In the genomic region with DNA sequence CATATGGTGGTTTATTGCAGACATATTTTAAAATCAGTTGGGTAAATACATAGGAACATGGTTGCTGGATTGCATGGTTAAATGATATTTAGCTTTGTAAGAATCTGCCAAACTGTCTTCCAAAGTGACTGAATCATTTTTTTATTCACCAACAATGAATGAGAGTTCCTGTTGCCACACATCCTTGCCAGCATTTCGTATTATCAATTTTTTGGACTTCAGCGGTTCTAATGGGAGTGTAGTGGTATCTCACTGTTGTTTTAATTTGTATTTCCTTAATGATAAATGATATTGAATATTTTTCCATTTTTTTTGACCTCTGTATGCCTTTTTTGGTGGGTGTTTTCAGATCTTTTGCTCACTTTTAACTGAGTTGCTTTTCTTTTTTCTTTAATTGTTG, we compare ENCODE assay signal across 18 cellular contexts. TPM values are rescaled to one million over a fixed set of nuclear protein-coding genes. Genes with fewer than 3 reads are reported as not detected.
DNase-seq lines count a peak whose midpoint lies in the region; ATAC-seq, FAIRE-seq and TF ChIP-seq lines count a peak whose summit lies in the region.
"Had no signal": no experiment of that assay in that cellular context is flagged by ENCODE, and none has a peak within 500 bp of the region (broad histone marks: within the 10 kb centered on the region; RNA-seq: fewer than 3 reads in every experiment).

No MANE protein-coding gene starts in this region.

- TF ChIP-seq POLR2A in GM12891 (IDR thresholded peaks at IDR 0.05; ENCODE audit: low read depth, low read length): no peak

- no peak for TF ChIP-seq RAD21 in liver (IDR thresholded peaks at IDR 0.05)

- H3K4me1 Mint-ChIP-seq in activated naive CD8-positive, alpha-beta T cell treated with anti-CD3 and anti-CD28 coated beads, Interleukin-2, amount 10 ng/mL, durations not matched to agents 7 days and 5 days: peaks cover 15% of the 10 kb centered on the region

- no peak overlapping the region for H3K4me3 ChIP-seq in liver (ENCODE audit: low read depth in 1 of 3, low read length in 3 of 3)

- H3K9ac ChIP-seq in liver (ENCODE audit: low read depth in 1 of 2, low read length in 2 of 2): no peak overlapping the region

- peaks cover 21% of the 10 kb centered on the region for H3K27me3 Mint-ChIP-seq in activated naive CD8-positive, alpha-beta T cell treated with anti-CD3 and anti-CD28 coated beads, Interleukin-2, amount 10 ng/mL, durations not matched to agents 7 days and 5 days

- H3K9me3 Mint-ChIP-seq in activated naive CD8-positive, alpha-beta T cell treated with anti-CD3 and anti-CD28 coated beads, Interleukin-2, amount 10 ng/mL, durations not matched to agents 7 days and 5 days: no peaks in the 10 kb centered on the region
- H3K9me3 Mint-ChIP-seq: stimulated activated naive B cell treated with anti-CD40 and anti-IgM and Interleukin-4, amounts not matched to agents 10 μg/mL and 1 μg/mL and 100 μg/mL, for 72 hours had no signal

- peak; percentile 13 for FAIRE-seq in GM12891 (lab: Jason Lieb, UNC)

- H3K36me3 Mint-ChIP-seq in activated naive CD8-positive, alpha-beta T cell treated with anti-CD3 and anti-CD28 coated beads, Interleukin-2, amount 10 ng/mL, durations not matched to agents 7 days and 5 days: peaks cover 9% of the 10 kb centered on the region

- TF ChIP-seq CTCF in 22Rv1 (IDR thresholded peaks at IDR 0.05): no peak
- TF ChIP-seq CTCF in liver (IDR thresholded peaks at IDR 0.05; ENCODE audit: low read depth, low read length, missing input control): no peak

- 86% methylated on average over 2 of the region's 2 CpGs for WGBS in liver

- DNase-seq in GM12891 (ENCODE audit: insufficient read length, low spot score) (no peak), UCSD-AML1 (lab: John Stamatoyannopoulos, UW; ENCODE audit: unreplicated experiment) (no peak), hypothalamus (lab: John Stamatoyannopoulos, UW) (no peak), amygdala (lab: John Stamatoyannopoulos, UW) (no peak), NCI-H1417 treated with DMSO at 0.1 percent for 48 hours (lab: John Stamatoyannopoulos, UW) (no peak)
- DNase-seq in activated naive CD8-positive, alpha-beta T cell treated with anti-CD3 and anti-CD28 coated beads, Interleukin-2, amount 10 ng/mL, durations not matched to agents 7 days and 5 days: no peak
- DNase-seq: activated T-cell treated with anti-CD3 and anti-CD28 coated beads, Interleukin-2, amount 50 U/mL, for 1 hour; C1 segment of cervical spinal cord; caudate nucleus; GF-D8; NCI-H1694; retina; SHP77; stimulated activated CD4-positive, alpha-beta T cell treated with anti-CD3 and anti-CD28 coated beads, Interleukin-4, amount 100 ng/mL, for 1 hour; stimulated activated naive B cell treated with anti-CD40 and anti-IgM and Interleukin-4, amounts not matched to agents 10 μg/mL and 1 μg/mL and 100 μg/mL, for 72 hours had no signal

- no peaks in the 10 kb centered on the region for H3K9me3 ChIP-seq in liver (ENCODE audit: control insufficient read depth in 4 of 4, low read length in 3 of 4)
- H3K9me3 ChIP-seq: esophagus muscularis mucosa had no signal

- peaks cover 0 to 9% (median 6%) of the 10 kb centered on the region in 4 donors for H3K36me3 ChIP-seq in liver (ENCODE audit: control insufficient read depth in 4 of 4, insufficient read depth in 3 of 4, low read depth in 1 of 4, low read length in 3 of 4)

- H3K27me3 ChIP-seq in liver (ENCODE audit: control insufficient read depth in 4 of 4, insufficient read depth in 4 of 4, low read length in 3 of 4): no peaks in the 10 kb centered on the region
- H3K27me3 ChIP-seq: esophagus muscularis mucosa had no signal

- H3K4me1 ChIP-seq in liver (ENCODE audit: control insufficient read depth in 4 of 4, insufficient read depth in 4 of 4, low read length in 3 of 4): peaks cover 0 to 22% (median 9%) of the 10 kb centered on the region in 4 donors

- H3K4me3 Mint-ChIP-seq in activated naive CD8-positive, alpha-beta T cell treated with anti-CD3 and anti-CD28 coated beads, Interleukin-2, amount 10 ng/mL, durations not matched to agents 7 days and 5 days: peak overlapping the region; percentile 1

- POLR2A ChIA-PET in activated naive CD8-positive, alpha-beta T cell treated with anti-CD3 and anti-CD28 coated beads, Interleukin-2, amount 10 ng/mL, durations not matched to agents 7 days and 5 days (lab: Charles Lee): no interaction called here

- peak overlapping the region; percentile 95 for H3K27ac ChIP-seq in 22Rv1
- H3K27ac ChIP-seq in liver (ENCODE audit: low read depth in 1 of 2, low read length in 2 of 2): peak overlapping the region; percentile 30 to 92

- ATAC-seq in activated naive CD8-positive, alpha-beta T cell treated with anti-CD3 and anti-CD28 coated beads, Interleukin-2, amount 10 ng/mL, durations not matched to agents 7 days and 5 days (ENCODE audit: low read depth): no peak
- ATAC-seq: stimulated activated naive B cell treated with anti-CD40 and anti-IgM and Interleukin-4, amounts not matched to agents 10 μg/mL and 1 μg/mL and 100 μg/mL, for 72 hours had no signal

- no peak overlapping the region for H3K27ac Mint-ChIP-seq in activated naive CD8-positive, alpha-beta T cell treated with anti-CD3 and anti-CD28 coated beads, Interleukin-2, amount 10 ng/mL, durations not matched to agents 7 days and 5 days
- H3K27ac Mint-ChIP-seq: stimulated activated naive B cell treated with anti-CD40 and anti-IgM and Interleukin-4, amounts not matched to agents 10 μg/mL and 1 μg/mL and 100 μg/mL, for 72 hours had no signal

TF ChIP-seq in GM12891, 5 proteins besides CTCF, POLR2A, EP300 and RAD21:
- no peak for TF ChIP-seq POLR2AphosphoS5 (IDR thresholded peaks at IDR 0.05; ENCODE audit: low read depth, low read length)
- no peak for TF ChIP-seq TAF1 (IDR thresholded peaks at IDR 0.05; ENCODE audit: low read depth, low read length)
- TF ChIP-seq SPI1 (IDR thresholded peaks at IDR 0.05; ENCODE audit: low read depth, low read length): no peak
- no peak for TF ChIP-seq POU2F2 (IDR thresholded peaks at IDR 0.05; ENCODE audit: low read depth, low read length)
- TF ChIP-seq PAX5 (IDR thresholded peaks at IDR 0.05; ENCODE audit: insufficient read depth, low read length, severe bottlenecking): no peak
TF ChIP-seq in GM12891: peak in this region for 0.

TF ChIP-seq in liver, 16 proteins besides CTCF, POLR2A, EP300 and RAD21:
- TF ChIP-seq FOXA1 (IDR thresholded peaks at IDR 0.05) (no peak), GABPA (IDR thresholded peaks at IDR 0.05 in 1 of 2, conservative IDR thresholded peaks at IDR 0.05 in 1 of 2) (no peak), TAF1 (conservative IDR thresholded peaks at IDR 0.05) (no peak), NR2F2 (IDR thresholded peaks at IDR 0.05) (no peak), YY1 (IDR thresholded peaks at IDR 0.05) (no peak), HNF4G (IDR thresholded peaks at IDR 0.05) (no peak), HNF4A (conservative IDR thresholded peaks at IDR 0.05) (no peak), EGR1 (IDR thresholded peaks at IDR 0.05; ENCODE audit: low read depth in 2 of 2) (no peak), SP1 (IDR thresholded peaks at IDR 0.05) (no peak), FOXA2 (IDR thresholded peaks at IDR 0.05) (no peak), RXRA (IDR thresholded peaks at IDR 0.05) (no peak)
- TF ChIP-seq, protein P1, sequence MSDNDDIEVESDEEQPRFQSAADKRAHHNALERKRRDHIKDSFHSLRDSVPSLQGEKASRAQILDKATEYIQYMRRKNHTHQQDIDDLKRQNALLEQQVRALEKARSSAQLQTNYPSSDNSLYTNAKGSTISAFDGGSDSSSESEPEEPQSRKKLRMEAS (IDR thresholded peaks at IDR 0.05): no peak
- TF ChIP-seq, protein P2, sequence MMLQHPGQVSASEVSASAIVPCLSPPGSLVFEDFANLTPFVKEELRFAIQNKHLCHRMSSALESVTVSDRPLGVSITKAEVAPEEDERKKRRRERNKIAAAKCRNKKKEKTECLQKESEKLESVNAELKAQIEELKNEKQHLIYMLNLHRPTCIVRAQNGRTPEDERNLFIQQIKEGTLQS (IDR thresholded peaks at IDR 0.05): no peak

RNA-seq across cellular contexts. Expression of a gene that starts 1.4 kb away (rescaled TPM):
- 8.0 TPM for polyA plus RNA-seq in GM12891 (2012; ENCODE audit: low read depth, missing spikeins)
- total RNA-seq in activated naive CD8-positive, alpha-beta T cell treated with anti-CD3 and anti-CD28 coated beads, Interleukin-2, amount 10 ng/mL, durations not matched to agents 7 days and 5 days: 1 to 10 TPM; 7.0 to 7.1 TPM
- 10 to 100 TPM in 1 of 2 donors, 1 to 10 TPM in 1; 7.4 to 51.5 TPM for total RNA-seq in liver
- polyA plus RNA-seq in liver: 10 to 100 TPM; 15.5 to 46.7 TPM

RNA-seq across cellular contexts. Expression of a gene that starts 57.5 kb away (rescaled TPM):
- polyA plus RNA-seq in GM12891 (2012; ENCODE audit: low read depth, missing spikeins): not detected
- total RNA-seq in activated naive CD8-positive, alpha-beta T cell treated with anti-CD3 and anti-CD28 coated beads, Interleukin-2, amount 10 ng/mL, durations not matched to agents 7 days and 5 days: under 1 TPM in 1 of 2 experiments, not detected in 1; 0.82 TPM
- total RNA-seq in liver: 100 to 1,000 TPM in 1 of 2 donors, 1 to 10 TPM in 1; 3.7 to 110 TPM
- 100 to 1,000 TPM in 1 of 2 donors, 10 to 100 TPM in 1; 45.3 to 680 TPM for polyA plus RNA-seq in liver
